Comparison of ENCODE assay signal across 7 cellular contexts in the genomic region with DNA sequence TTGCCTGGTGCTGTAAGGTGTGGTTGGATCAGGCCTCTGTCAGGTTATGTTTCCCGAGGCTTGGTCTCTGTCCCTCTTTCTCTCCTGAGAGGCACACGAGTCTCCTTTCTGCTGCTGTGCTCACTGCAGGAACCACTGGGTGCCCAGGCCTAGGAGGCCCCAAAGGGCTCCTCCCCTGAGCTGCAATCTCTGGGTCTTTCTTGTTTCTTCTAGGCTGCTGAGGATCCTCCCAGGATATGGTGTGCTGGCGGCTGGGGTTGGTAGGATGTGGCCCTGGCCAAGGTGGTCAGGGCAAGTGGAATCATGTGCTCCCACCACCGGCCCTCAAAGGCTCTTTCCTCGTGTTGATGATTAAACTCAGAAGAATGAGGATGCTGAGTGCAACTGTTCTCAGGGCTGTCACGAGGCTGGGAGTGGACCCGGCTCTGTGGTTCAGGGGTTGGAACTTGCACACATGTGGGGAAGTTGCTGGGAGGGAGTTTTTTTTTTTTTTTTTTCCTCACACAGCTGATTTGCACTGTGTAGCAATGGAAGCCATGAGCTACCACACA. TPM values are rescaled to one million over a fixed set of nuclear protein-coding genes. Genes with fewer than 3 reads are reported as not detected.
A peak's percentile ranks its signal among the peaks of the same experiment; 100 is the strongest.
DNase-seq lines count a peak whose midpoint lies in the region; ATAC-seq, FAIRE-seq and TF ChIP-seq lines count a peak whose summit lies in the region.

No MANE protein-coding gene starts in this region.

- POLR2A ChIA-PET in GM12878 (lab: Charles Lee) = interaction anchor here (0.6 to 2.1 kb wide), 11 partner anchors 8 to 147 kb away, joined by 3 to 12 read pairs (median 6); no protein-coding TSS in a partner anchor

- peaks cover 26% of the 10 kb centered on the region for H3K4me1 ChIP-seq in GM12878 (ENCODE audit: control insufficient read depth, insufficient read depth, low read length)

- no peaks in the 10 kb centered on the region for H3K36me3 ChIP-seq in GM12878 (ENCODE audit: control insufficient read depth in 2 of 2, insufficient read depth in 2 of 2, low read length in 1 of 2)

- H3K79me2 ChIP-seq in GM12878 (ENCODE audit: control insufficient read depth, insufficient read depth, low read length) = no peaks in the 10 kb centered on the region

- no peak for TF ChIP-seq RAD21 in GM12878 (IDR thresholded peaks at IDR 0.05; ENCODE audit: insufficient read depth, low read depth, low read length)

- H3K27ac ChIP-seq in GM12878 (ENCODE audit: control insufficient read depth, insufficient read depth) = peak overlapping the region; percentile 33; the same call in 1 of the 2 replicates

- H3K4me2 ChIP-seq in GM12878 (ENCODE audit: control insufficient read depth, insufficient read depth) = peak overlapping the region; percentile 41; the same call in 1 of the 2 replicates

- H2AFZ ChIP-seq in GM12878 (ENCODE audit: control insufficient read depth, low read depth, low read length) = peak overlapping the region; percentile 46

- no peak overlapping the region; the same call in 1 of the 2 replicates for H3K9ac ChIP-seq in GM12878 (ENCODE audit: control insufficient read depth, insufficient read depth, low read length)

- RAD21 ChIA-PET in GM12878 (lab: Charles Lee; ENCODE audit: unreplicated experiment) = interaction anchor here (0.6 to 2.7 kb wide), 17 partner anchors 10 to 1431 kb away, joined by 3 to 30 read pairs (median 3); no protein-coding TSS in a partner anchor

- TF ChIP-seq POLR2A in GM12878 (IDR thresholded peaks at IDR 0.05; ENCODE audit: low read depth, low read length) = no peak

- no peak for TF ChIP-seq CTCF in GM12878 (IDR thresholded peaks at IDR 0.05 in 2 of 3, conservative IDR thresholded peaks at IDR 0.05 in 1 of 3; ENCODE audit: control insufficient read depth in 2 of 3, extremely low read depth in 1 of 3, insufficient read depth in 1 of 3, low read depth in 3 of 3, low read length in 3 of 3)

- BruUV-seq in GM12878 (replicated peaks; lab: Mats Ljungman, UMichigan) = no TSS peak

- H4K20me1 ChIP-seq in GM12878 (ENCODE audit: control insufficient read depth, insufficient read depth) = no peaks in the 10 kb centered on the region

- FAIRE-seq in GM12878 (lab: Jason Lieb, UNC) = no peak

- intact Hi-C loops in GM12878 (cut with micrococcal nuclease; ENCODE audit: unreplicated experiment) = no loop called here

- no peaks in the 10 kb centered on the region; the same call in 2 of the 3 replicates for H3K9me3 ChIP-seq in GM12878 (replicated peaks; ENCODE audit: control insufficient read depth, insufficient read depth, low read length)

- no peaks in the 10 kb centered on the region for H3K27me3 ChIP-seq in GM12878 (replicated peaks in 1 of 2; ENCODE audit: control insufficient read depth in 2 of 2, insufficient read depth in 2 of 2, low read length in 1 of 2)

- ATAC-seq in GM19023 (IDR thresholded peaks at IDR 0.05; ENCODE audit: unreplicated experiment) (peak; percentile 63), GM12878 (peak; percentile 81), HG03159 (IDR thresholded peaks at IDR 0.05; ENCODE audit: unreplicated experiment) (no peak)

- no peak overlapping the region for H3K4me3 ChIP-seq in GM12878

- DNase-seq in HuH-7.5 (ENCODE audit: low spot score) = peak; percentile 62
- peak; percentile 63 for DNase-seq in GM12878 (ENCODE audit: low read depth, low spot score)
- peak; percentile 97 for DNase-seq in kidney glomerular epithelial cell (lab: John Stamatoyannopoulos, UW)
- DNase-seq in superior temporal gyrus (ENCODE audit: extremely low spot score) = peak; percentile 28
- DNase-seq in NCI-H748 (lab: John Stamatoyannopoulos, UW; ENCODE audit: unreplicated experiment) = no peak

- in situ Hi-C loops in GM12878 (cut with MboI) = loop anchor here (25.0 kb wide), 1 partner anchor 826 kb away; no protein-coding TSS in a partner anchor

- CTCF ChIA-PET in GM12878 (lab: Yijun Ruan, JAX) = interaction anchor here (0.6 to 4.0 kb wide), 8 partner anchors 9 to 196 kb away, joined by 3 to 30 read pairs (median 10); no protein-coding TSS in a partner anchor

- WGBS in GM12878 (ENCODE audit: insufficient coverage, insufficient replicate concordance, low lambda C conversion rate, missing lambda C conversion rate) = 56% methylated on average over 7 of the region's 7 CpGs

- SMC1A ChIA-PET in GM12878 (lab: Charles Lee; ENCODE audit: uncharacterized antibody, unreplicated experiment) = interaction anchor here (0.6 to 3.3 kb wide), 9 partner anchors 9 to 1847 kb away, joined by 3 to 17 read pairs (median 6); no protein-coding TSS in a partner anchor

- no peak; a peak in 1 of 4 replicates for TF ChIP-seq EP300 in GM12878 (IDR thresholded peaks at IDR 0.05; ENCODE audit: borderline replicate concordance in 1 of 2, control insufficient read depth in 1 of 2, low read depth in 2 of 2, low read length in 2 of 2)

TF ChIP-seq in GM12878, 131 proteins besides CTCF, POLR2A, EP300 and RAD21 (continues in another document):
- no peak for TF ChIP-seq IRF3 (IDR thresholded peaks at IDR 0.05)
- no peak for TF ChIP-seq ZNF217 (IDR thresholded peaks at IDR 0.05)
- TF ChIP-seq ZNF384 (IDR thresholded peaks at IDR 0.05; ENCODE audit: borderline replicate concordance, low read depth, low read length) = peak; percentile 95
- peak; percentile 47; the same call in 1 of the 2 replicates for TF ChIP-seq EED (IDR thresholded peaks at IDR 0.05; ENCODE audit: low read depth)
- peak; percentile 38; the same call in 1 of the 2 replicates for TF ChIP-seq BACH1 (IDR thresholded peaks at IDR 0.05; ENCODE audit: borderline replicate concordance)
- peak; percentile 58; the same call in 1 of the 2 replicates for TF ChIP-seq NBN (IDR thresholded peaks at IDR 0.05)
- 0 out of 2 replicates have a peak, but pooled peaks have one; percentile 20 for TF ChIP-seq MTA2 (IDR thresholded peaks at IDR 0.05; ENCODE audit: low read depth)
- TF ChIP-seq, protein P1, sequence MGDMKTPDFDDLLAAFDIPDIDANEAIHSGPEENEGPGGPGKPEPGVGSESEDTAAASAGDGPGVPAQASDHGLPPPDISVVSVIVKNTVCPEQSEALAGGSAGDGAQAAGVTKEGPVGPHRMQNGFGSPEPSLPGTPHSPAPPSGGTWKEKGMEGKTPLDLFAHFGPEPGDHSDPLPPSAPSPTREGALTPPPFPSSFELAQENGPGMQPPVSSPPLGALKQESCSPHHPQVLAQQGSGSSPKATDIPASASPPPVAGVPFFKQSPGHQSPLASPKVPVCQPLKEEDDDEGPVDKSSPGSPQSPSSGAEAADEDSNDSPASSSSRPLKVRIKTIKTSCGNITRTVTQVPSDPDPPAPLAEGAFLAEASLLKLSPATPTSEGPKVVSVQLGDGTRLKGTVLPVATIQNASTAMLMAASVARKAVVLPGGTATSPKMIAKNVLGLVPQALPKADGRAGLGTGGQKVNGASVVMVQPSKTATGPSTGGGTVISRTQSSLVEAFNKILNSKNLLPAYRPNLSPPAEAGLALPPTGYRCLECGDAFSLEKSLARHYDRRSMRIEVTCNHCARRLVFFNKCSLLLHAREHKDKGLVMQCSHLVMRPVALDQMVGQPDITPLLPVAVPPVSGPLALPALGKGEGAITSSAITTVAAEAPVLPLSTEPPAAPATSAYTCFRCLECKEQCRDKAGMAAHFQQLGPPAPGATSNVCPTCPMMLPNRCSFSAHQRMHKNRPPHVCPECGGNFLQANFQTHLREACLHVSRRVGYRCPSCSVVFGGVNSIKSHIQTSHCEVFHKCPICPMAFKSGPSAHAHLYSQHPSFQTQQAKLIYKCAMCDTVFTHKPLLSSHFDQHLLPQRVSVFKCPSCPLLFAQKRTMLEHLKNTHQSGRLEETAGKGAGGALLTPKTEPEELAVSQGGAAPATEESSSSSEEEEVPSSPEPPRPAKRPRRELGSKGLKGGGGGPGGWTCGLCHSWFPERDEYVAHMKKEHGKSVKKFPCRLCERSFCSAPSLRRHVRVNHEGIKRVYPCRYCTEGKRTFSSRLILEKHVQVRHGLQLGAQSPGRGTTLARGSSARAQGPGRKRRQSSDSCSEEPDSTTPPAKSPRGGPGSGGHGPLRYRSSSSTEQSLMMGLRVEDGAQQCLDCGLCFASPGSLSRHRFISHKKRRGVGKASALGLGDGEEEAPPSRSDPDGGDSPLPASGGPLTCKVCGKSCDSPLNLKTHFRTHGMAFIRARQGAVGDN (IDR thresholded peaks at IDR 0.05) = peak; percentile 95
- TF ChIP-seq MEF2B (IDR thresholded peaks at IDR 0.05; ENCODE audit: partially characterized antibody, poor library complexity, severe bottlenecking) = peak; percentile 19
- TF ChIP-seq DPF2 (IDR thresholded peaks at IDR 0.05) = no peak
- TF ChIP-seq TARDBP (IDR thresholded peaks at IDR 0.05; ENCODE audit: borderline replicate concordance) = no peak
- TF ChIP-seq, protein P2, sequence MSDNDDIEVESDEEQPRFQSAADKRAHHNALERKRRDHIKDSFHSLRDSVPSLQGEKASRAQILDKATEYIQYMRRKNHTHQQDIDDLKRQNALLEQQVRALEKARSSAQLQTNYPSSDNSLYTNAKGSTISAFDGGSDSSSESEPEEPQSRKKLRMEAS (IDR thresholded peaks at IDR 0.05; ENCODE audit: low read depth, low read length) = peak; percentile 80; the same call in 1 of the 2 replicates

RNA-seq across cellular contexts. Expression of gene CTSH, which starts 43.6 kb away (rescaled TPM):
- total RNA-seq in GM12878 (2013; cell fraction: nucleolus; rRNA removed) = 537 and 552 TPM in 2 replicates
- total RNA-seq in GM12878 (2014; rRNA removed) (978 and 1,037 TPM in 2 replicates), GM12878 (2014; rRNA removed; fragmentation: Illumina TruSeq; extraction: Trizol) (431 and 454 TPM in 2 replicates), GM12878 (2021) (510 and 512 TPM in 2 replicates)
- polyA plus RNA-seq in GM12878 (2011; ENCODE audit: low read depth) = 365 TPM
- polyA plus RNA-seq in GM12878 (2011; rRNA removed) (1,085 and 1,212 TPM in 2 replicates), GM12878 (2014; fragmentation: Illumina TruSeq; extraction: Trizol) (738 and 761 TPM in 2 replicates), GM12878 (2014; fragmentation: Nextera tagmentation; extraction: Ambion mirVana) (10 to 100 TPM; 30.2 to 88.2 TPM), GM12878 (2014; rRNA removed) (983 and 1,098 TPM in 2 replicates), GM12878 (2016; fragmentation: Nextera tagmentation; extraction: Ambion mirVana) (100 to 1,000 TPM; 505 to 526 TPM)
- 1,125 and 1,816 TPM in 2 replicates for polyA plus RNA-seq in GM12878 (2011; cell fraction: cytosol; rRNA removed)
- polyA plus RNA-seq in GM12878 (2011; cell fraction: nucleus; rRNA removed) = 2,323 and 2,526 TPM in 2 replicates
- polyA plus RNA-seq in GM12878 (2012) = 535 and 663 TPM in 2 replicates
- polyA minus RNA-seq in GM12878 (2011; rRNA and poly(A)+ RNA removed) = 591 and 663 TPM in 2 replicates
- 223 and 239 TPM in 2 replicates for polyA minus RNA-seq in GM12878 (2011; cell fraction: cytosol; rRNA and poly(A)+ RNA removed)
- 381 and 500 TPM in 2 replicates for polyA minus RNA-seq in GM12878 (2011; cell fraction: nucleus; rRNA and poly(A)+ RNA removed)
